ENCODE assay signal across 1 cellular context in genomic region chr3:133444071-133444774, GRCh38.
A peak's percentile ranks its signal among the peaks of the same experiment; 100 is the strongest.
TF ChIP-seq lines count a peak whose summit lies in the region.

No MANE protein-coding gene starts in this region.

TF ChIP-seq in HepG2, 621 proteins besides CTCF, POLR2A, EP300 and RAD21 (continued from another document and continues in another):
- no peak for TF ChIP-seq ZNF644 (CRISPR knock-in tag; IDR thresholded peaks at IDR 0.05; ENCODE audit: low read depth)
- no peak for TF ChIP-seq ZNF383 (CRISPR knock-in tag; IDR thresholded peaks at IDR 0.05; ENCODE audit: borderline replicate concordance)
- TF ChIP-seq ELF4 (CRISPR knock-in tag; IDR thresholded peaks at IDR 0.05; ENCODE audit: borderline replicate concordance) = no peak
- TF ChIP-seq ZNF883 (CRISPR knock-in tag; IDR thresholded peaks at IDR 0.05; ENCODE audit: not compliant biosample characterization) = no peak
- TF ChIP-seq ZNF10 (CRISPR knock-in tag; IDR thresholded peaks at IDR 0.05; ENCODE audit: borderline replicate concordance, low read depth) = no peak
- no peak for TF ChIP-seq ZNF879 (CRISPR knock-in tag; IDR thresholded peaks at IDR 0.05)
- no peak for TF ChIP-seq ZHX1 (CRISPR knock-in tag; IDR thresholded peaks at IDR 0.05; ENCODE audit: low read depth)
- no peak for TF ChIP-seq ZNF296 (CRISPR knock-in tag; conservative IDR thresholded peaks at IDR 0.05)
- no peak for TF ChIP-seq PCBP1 (IDR thresholded peaks at IDR 0.05; ENCODE audit: borderline replicate concordance, low read depth, low read length)
- TF ChIP-seq CREB1 (IDR thresholded peaks at IDR 0.05) = no peak
- no peak for TF ChIP-seq CREB1 (CRISPR knock-in tag; IDR thresholded peaks at IDR 0.05)
- TF ChIP-seq ZBTB7A (CRISPR knock-in tag; IDR thresholded peaks at IDR 0.05) = no peak
- TF ChIP-seq ZMYM4 (CRISPR knock-in tag; IDR thresholded peaks at IDR 0.05) = no peak
- no peak for TF ChIP-seq ZUFSP (CRISPR knock-in tag; IDR thresholded peaks at IDR 0.05; ENCODE audit: borderline replicate concordance)
- no peak for TF ChIP-seq ZFY (CRISPR knock-in tag; IDR thresholded peaks at IDR 0.05)
- TF ChIP-seq MATR3 (CRISPR knock-in tag; IDR thresholded peaks at IDR 0.05) = no peak
- TF ChIP-seq SNAI1 (CRISPR knock-in tag; IDR thresholded peaks at IDR 0.05; ENCODE audit: borderline replicate concordance) = no peak
- no peak for TF ChIP-seq NCOA2 (CRISPR knock-in tag; IDR thresholded peaks at IDR 0.05)
- TF ChIP-seq NAIF1 (CRISPR knock-in tag; IDR thresholded peaks at IDR 0.05; ENCODE audit: borderline replicate concordance) = no peak
- TF ChIP-seq REL (CRISPR knock-in tag; conservative IDR thresholded peaks at IDR 0.05) = no peak
- no peak for TF ChIP-seq ZNF317 (CRISPR knock-in tag; IDR thresholded peaks at IDR 0.05)
- TF ChIP-seq ZNF282 (IDR thresholded peaks at IDR 0.05; ENCODE audit: partially characterized antibody) = no peak
- TF ChIP-seq ZSCAN25 (CRISPR knock-in tag; IDR thresholded peaks at IDR 0.05) = no peak
- TF ChIP-seq SNAPC5 (CRISPR knock-in tag; IDR thresholded peaks at IDR 0.05; ENCODE audit: borderline replicate concordance) = no peak
- TF ChIP-seq ZBTB46 (CRISPR knock-in tag; IDR thresholded peaks at IDR 0.05; ENCODE audit: borderline replicate concordance) = no peak
- TF ChIP-seq CEBPB (IDR thresholded peaks at IDR 0.05; ENCODE audit: borderline replicate concordance, low read depth, low read length) = peak; percentile 17; the same call in 1 of the 2 replicates
- no peak for TF ChIP-seq SRY (CRISPR knock-in tag; IDR thresholded peaks at IDR 0.05)
- no peak for TF ChIP-seq GPBP1L1 (CRISPR knock-in tag; IDR thresholded peaks at IDR 0.05)
- no peak for TF ChIP-seq ZNF329 (CRISPR knock-in tag; IDR thresholded peaks at IDR 0.05; ENCODE audit: low read depth)
- no peak for TF ChIP-seq SMARCE1 (IDR thresholded peaks at IDR 0.05; ENCODE audit: borderline replicate concordance)
- peak; percentile 63 to 73 for TF ChIP-seq MAFK (conservative IDR thresholded peaks at IDR 0.05 in 1 of 2, IDR thresholded peaks at IDR 0.05 in 1 of 2; ENCODE audit: low read length in 2 of 2)
- no peak for TF ChIP-seq HOXA9 (CRISPR knock-in tag; IDR thresholded peaks at IDR 0.05; ENCODE audit: borderline replicate concordance)
- no peak for TF ChIP-seq ZEB1 (IDR thresholded peaks at IDR 0.05; ENCODE audit: insufficient replicate concordance, low read depth)
- no peak for TF ChIP-seq ZNF275 (CRISPR knock-in tag; IDR thresholded peaks at IDR 0.05; ENCODE audit: borderline replicate concordance)
- TF ChIP-seq BHLHE40 (IDR thresholded peaks at IDR 0.05; ENCODE audit: low read length) = no peak
- no peak for TF ChIP-seq NR2F2 (IDR thresholded peaks at IDR 0.05; ENCODE audit: borderline replicate concordance, low read depth)
- TF ChIP-seq XBP1 (CRISPR knock-in tag; IDR thresholded peaks at IDR 0.05) = no peak
- TF ChIP-seq CBX1 (IDR thresholded peaks at IDR 0.05; ENCODE audit: low read depth) = no peak
- no peak for TF ChIP-seq RFXAP (CRISPR knock-in tag; IDR thresholded peaks at IDR 0.05; ENCODE audit: borderline replicate concordance)
- no peak for TF ChIP-seq SALL1 (CRISPR knock-in tag; IDR thresholded peaks at IDR 0.05)
- no peak for TF ChIP-seq GMEB1 (CRISPR knock-in tag; IDR thresholded peaks at IDR 0.05; ENCODE audit: borderline replicate concordance)
- peak; percentile 73; the same call in 1 of the 2 replicates for TF ChIP-seq FOXA3 (CRISPR knock-in tag; IDR thresholded peaks at IDR 0.05)
- TF ChIP-seq ZFX (CRISPR knock-in tag; IDR thresholded peaks at IDR 0.05; ENCODE audit: low read depth) = no peak
- 0 out of 2 replicates have a peak, but pooled peaks have one; percentile 12 for TF ChIP-seq ARID5B (CRISPR knock-in tag; IDR thresholded peaks at IDR 0.05)
- no peak for TF ChIP-seq FOXP4 (CRISPR knock-in tag; IDR thresholded peaks at IDR 0.05)
- no peak for TF ChIP-seq ZNF75D (CRISPR knock-in tag; IDR thresholded peaks at IDR 0.05; ENCODE audit: borderline replicate concordance)
- no peak for TF ChIP-seq KDM3A (CRISPR knock-in tag; IDR thresholded peaks at IDR 0.05; ENCODE audit: low read depth)
- TF ChIP-seq HOXA5 (CRISPR knock-in tag; IDR thresholded peaks at IDR 0.05) = no peak
- no peak for TF ChIP-seq ZBTB37 (CRISPR knock-in tag; IDR thresholded peaks at IDR 0.05)
- TF ChIP-seq KDM2A (CRISPR knock-in tag; IDR thresholded peaks at IDR 0.05; ENCODE audit: borderline replicate concordance, low read depth) = no peak
- no peak for TF ChIP-seq ZNF3 (CRISPR knock-in tag; IDR thresholded peaks at IDR 0.05)
- no peak for TF ChIP-seq ZNF850 (CRISPR knock-in tag; conservative IDR thresholded peaks at IDR 0.05)
- no peak for TF ChIP-seq ZNF33A (CRISPR knock-in tag; IDR thresholded peaks at IDR 0.05; ENCODE audit: borderline replicate concordance)
